In the genomic region with DNA sequence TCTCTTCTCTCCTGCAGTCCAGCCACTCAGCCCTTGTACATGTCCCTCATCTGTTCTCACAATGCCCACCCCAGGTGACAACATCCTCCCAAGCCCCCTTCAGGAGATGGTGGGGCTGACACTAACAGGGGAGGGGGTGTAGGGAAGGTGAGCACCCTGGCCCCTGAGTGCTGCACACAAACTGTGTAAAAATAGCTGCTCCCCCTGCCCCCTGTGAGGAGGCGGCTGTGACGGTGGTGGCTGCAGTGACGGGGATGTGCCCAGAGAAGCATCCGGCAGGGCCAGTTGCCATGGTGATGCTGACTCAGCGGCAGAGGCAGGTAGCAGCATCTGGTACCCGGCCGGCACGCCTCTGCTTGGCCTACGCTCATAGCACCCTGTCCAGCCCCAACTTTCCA, we compare ENCODE assay signal across 8 cellular contexts. TPM values are rescaled to one million over a fixed set of nuclear protein-coding genes. Genes with fewer than 3 reads are reported as not detected.
A peak's percentile ranks its signal among the peaks of the same experiment; 100 is the strongest.
DNase-seq lines count a peak whose midpoint lies in the region; ATAC-seq lines count a peak whose summit lies in the region.

No MANE protein-coding gene starts in this region.

- no peaks in the 10 kb centered on the region for H3K9me3 Mint-ChIP-seq in immature natural killer cell

- no peaks in the 10 kb centered on the region for H3K9me3 ChIP-seq in BLaER1

- no peaks in the 10 kb centered on the region for H4K20me1 ChIP-seq in BLaER1

- peaks cover 47% of the 10 kb centered on the region for H3K4me1 ChIP-seq in BLaER1

- no peak for ATAC-seq in HG03025 (IDR thresholded peaks at IDR 0.05; ENCODE audit: low FRiP score, unreplicated experiment)
- no peak for ATAC-seq in HG03097 (IDR thresholded peaks at IDR 0.05; ENCODE audit: low FRiP score, unreplicated experiment)

- peak overlapping the region; percentile 93 to 99 (median 98) for H3K27ac Mint-ChIP-seq in immature natural killer cell

- H3K27me3 Mint-ChIP-seq in immature natural killer cell (ENCODE audit: low read depth in 3 of 3): peaks cover 20 to 29% (median 29%) of the 10 kb centered on the region in 3 donors

- peak overlapping the region; percentile 11 to 78 (median 58) for H3K4me3 Mint-ChIP-seq in immature natural killer cell

- peak overlapping the region; percentile 97 for H3K4me2 ChIP-seq in BLaER1

- no peak overlapping the region for H3K4me3 ChIP-seq in BLaER1

- H3K36me3 ChIP-seq in BLaER1: no peaks in the 10 kb centered on the region

- H3K36me3 Mint-ChIP-seq in immature natural killer cell: no peaks in the 10 kb centered on the region

- peaks cover 46 to 51% of the 10 kb centered on the region in 2 donors for H3K4me1 Mint-ChIP-seq in immature natural killer cell

- H3K9ac ChIP-seq in BLaER1: peak overlapping the region; percentile 2; the same call in 1 of the 2 replicates

- no peaks in the 10 kb centered on the region for H3K27me3 ChIP-seq in BLaER1

- DNase-seq in NCI-H69 (lab: John Stamatoyannopoulos, UW) (peak; percentile 81), immature natural killer cell (peak; percentile 83 to 88 (median 86)), NCI-H1048 (lab: John Stamatoyannopoulos, UW) (no peak)
- peak; percentile 82 for DNase-seq in activated effector memory CD4-positive, alpha-beta T cell treated with Interleukin-2 at 50 U/mL for 16 hours
- DNase-seq in stimulated activated CD8-positive, alpha-beta memory T cell treated with anti-CD3 and anti-CD28 coated beads, Interleukin-15, amount 100 ng/mL, for 4 hours (ENCODE audit: low read depth in 2 of 2): peak; percentile 82 to 93

- H3K27ac ChIP-seq in BLaER1: 0 out of 2 replicates have a peak overlapping the region, but pooled peaks have one; percentile 40

RNA-seq across cellular contexts. Expression of a gene that starts 13.0 kb away (rescaled TPM):
- polyA plus RNA-seq in immature natural killer cell: 10 to 100 TPM; 15.0 to 71.8 (median 54.7) TPM

RNA-seq across cellular contexts. Expression of a gene that starts 20.2 kb away (rescaled TPM):
- under 1 TPM in 1 of 3 donors, not detected in 2; 0.15 TPM for polyA plus RNA-seq in immature natural killer cell

RNA-seq across cellular contexts. Expression of a gene that starts 28.4 kb away (rescaled TPM):
- polyA plus RNA-seq in immature natural killer cell: 100 to 1,000 TPM; 128 to 189 (median 178) TPM

RNA-seq across cellular contexts. Expression of a gene that starts 45.9 kb away (rescaled TPM):
- 10 to 100 TPM in 2 of 3 donors, 1 to 10 TPM in 1; 8.2 to 20.6 (median 17.5) TPM for polyA plus RNA-seq in immature natural killer cell
